Comparison of ENCODE assay signal across 11 cellular contexts in genomic region chr3:135929670-135930069, GRCh38. TPM values are rescaled to one million over a fixed set of nuclear protein-coding genes. Genes with fewer than 3 reads are reported as not detected.
DNase-seq lines count a peak whose midpoint lies in the region; ATAC-seq and TF ChIP-seq lines count a peak whose summit lies in the region.
"Had no signal": no experiment of that assay in that cellular context is flagged by ENCODE, and none has a peak within 500 bp of the region (broad histone marks: within the 10 kb centered on the region; RNA-seq: fewer than 3 reads in every experiment).

No MANE protein-coding gene starts in this region.

- no peaks in the 10 kb centered on the region for H3K27me3 Mint-ChIP-seq in nephron (ENCODE audit: low read depth)

- H3K4me1 Mint-ChIP-seq in nephron: peaks cover 26% of the 10 kb centered on the region

- intact Hi-C loops in esophagus muscularis mucosa (cut with DNase I) (no loop called here), dorsolateral prefrontal cortex (cut with DNase I) (no loop called here)

- H3K9me3 Mint-ChIP-seq in nephron: peaks cover 3% of the 10 kb centered on the region

- TF ChIP-seq EP300 in esophagus muscularis mucosa (IDR thresholded peaks at IDR 0.05): no peak

- H3K27ac ChIP-seq in esophagus muscularis mucosa (replicated peaks in 1 of 4) (peak overlapping the region in 3 of 4 donors; percentile 7 to 30 (median 7)), dorsolateral prefrontal cortex (no peak overlapping the region), caudate nucleus (ENCODE audit: low read depth, low read length) (no peak overlapping the region)
- H3K27ac ChIP-seq: coronary artery had no signal

- WGBS in esophagus muscularis mucosa: 42% methylated on average over 1 of the region's 1 CpG

- DNase-seq in NCI-H2196 (lab: John Stamatoyannopoulos, UW; ENCODE audit: unreplicated experiment) (peak; percentile 21), NCI-H2196 treated with DMSO at 0.1 percent for 48 hours (lab: John Stamatoyannopoulos, UW; ENCODE audit: unreplicated experiment) (no peak), esophagus muscularis mucosa (ENCODE audit: extremely low spot score) (peak; percentile 85), dorsolateral prefrontal cortex (no peak), caudate nucleus (lab: John Stamatoyannopoulos, UW) (no peak)
- no peak for DNase-seq in activated CD4-positive, alpha-beta T cell treated with anti-CD3 and anti-CD28 coated beads, Interleukin-2, amount 50 U/mL, for 4 hours
- DNase-seq: NCI-H510A, SIG-M5 had no signal

- no peaks in the 10 kb centered on the region for H3K36me3 Mint-ChIP-seq in nephron (ENCODE audit: low read depth)

- no peak overlapping the region for H3K4me3 Mint-ChIP-seq in nephron

- no peak for ATAC-seq in HG03442 (IDR thresholded peaks at IDR 0.05; ENCODE audit: unreplicated experiment)

- no peaks in the 10 kb centered on the region for H3K9me3 ChIP-seq in esophagus muscularis mucosa

- no peak for TF ChIP-seq POLR2A in esophagus muscularis mucosa (IDR thresholded peaks at IDR 0.05; ENCODE audit: low read depth)

- H3K4me3 ChIP-seq in esophagus muscularis mucosa (no peak overlapping the region), dorsolateral prefrontal cortex (no peak overlapping the region)
- H3K4me3 ChIP-seq: coronary artery had no signal

- TF ChIP-seq CTCF in esophagus muscularis mucosa (IDR thresholded peaks at IDR 0.05) (peak in 1 of 3 experiments; percentile 29), nephron (IDR thresholded peaks at IDR 0.05; ENCODE audit: unreplicated experiment in 3 of 3) (no peak), dorsolateral prefrontal cortex (IDR thresholded peaks at IDR 0.05 in 54 of 56, conservative IDR thresholded peaks at IDR 0.05 in 2 of 56; ENCODE audit: low read depth in 1 of 56, partially characterized antibody in 56 of 56) (no peak)

- H3K4me1 ChIP-seq in esophagus muscularis mucosa: peaks cover 8 to 17% (median 12%) of the 10 kb centered on the region in 4 donors

- H3K27me3 ChIP-seq in esophagus muscularis mucosa (no peaks in the 10 kb centered on the region), dorsolateral prefrontal cortex (no peaks in the 10 kb centered on the region)

- H3K36me3 ChIP-seq in esophagus muscularis mucosa: no peaks in the 10 kb centered on the region

- peak overlapping the region; percentile 67 to 89 (median 77) for H3K27ac Mint-ChIP-seq in nephron

RNA-seq across cellular contexts. Expression of gene PPP2R3A, which starts 35.9 kb away (rescaled TPM):
- total RNA-seq in esophagus muscularis mucosa (10 to 100 TPM; 19.4 to 28.9 (median 26.3) TPM), dorsolateral prefrontal cortex (10 to 100 TPM in 110 of 120 experiments, 1 to 10 TPM in 10; 7.2 to 32.1 (median 14.4) TPM)

Comparison
In these comparisons a context has a peak if more than half of its experiments do, and no peak if none do; other contexts are left out.
1. DNase-seq: peak in NCI-H2196 (single experiment) and esophagus muscularis mucosa (single experiment); none in NCI-H2196 treated with DMSO at 0.1 percent for 48 hours (single experiment), dorsolateral prefrontal cortex (0 of 10), caudate nucleus (0 of 61) and activated CD4-positive, alpha-beta T cell treated with anti-CD3 and anti-CD28 coated beads, Interleukin-2, amount 50 U/mL, for 4 hours (0 of 2).
2. H3K27ac ChIP-seq: peak in esophagus muscularis mucosa (3 of 4); none in dorsolateral prefrontal cortex (0 of 59) and caudate nucleus (single experiment).